ENCODE assay signal across 32 cellular contexts in the genomic region with DNA sequence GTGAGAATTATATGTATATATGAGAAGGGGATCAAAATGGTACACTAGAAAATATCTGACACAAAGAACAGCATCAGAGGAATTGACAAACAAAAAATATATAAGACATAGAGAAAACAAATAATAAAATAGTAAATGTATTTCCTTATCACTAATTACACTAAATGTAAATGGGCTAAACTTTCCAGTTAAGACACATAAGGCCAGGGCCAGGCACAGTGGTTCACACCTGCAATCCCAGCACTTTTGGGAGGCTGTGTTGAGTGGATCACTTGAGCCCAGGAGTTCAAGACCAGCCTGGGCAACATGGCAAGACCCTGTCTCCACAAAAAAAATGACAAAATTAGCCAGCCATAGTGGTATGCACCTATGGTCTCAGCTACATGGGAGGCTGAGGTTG.
"Had no signal": no experiment of that assay in that cellular context is flagged by ENCODE, and none has a peak within 500 bp of the region (broad histone marks: within the 10 kb centered on the region; RNA-seq: fewer than 3 reads in every experiment).

No MANE protein-coding gene starts in this region.

- H3K27ac ChIP-seq: brain microvascular endothelial cell, coronary artery, epithelial cell of prostate, esophagus squamous epithelium, gastroesophageal sphincter, heart right ventricle, WERI-Rb-1 had no signal

- DNase-seq: activated CD4-positive, alpha-beta memory T cell treated with anti-CD3 and anti-CD28 coated beads, Interleukin-2, amount 10 ng/mL, durations not matched to agents 7 days and 5 days; activated CD4-positive, alpha-beta T cell treated with anti-CD3 and anti-CD28 coated beads for 1 hour; activated CD4-positive, alpha-beta T cell treated with anti-CD3 and anti-CD28 coated beads for 4 hours; activated CD4-positive, alpha-beta T cell treated with anti-CD3 and anti-CD28 coated beads, Interleukin-2, amount 10 ng/mL, durations not matched to agents 7 days and 5 days; activated CD4-positive, alpha-beta T cell treated with anti-CD3 and anti-CD28 coated beads, Interleukin-2, amount 50 U/mL, for 4 hours; activated CD8-positive, alpha-beta memory T cell treated with anti-CD3 and anti-CD28 coated beads, Interleukin-2, amount 50 U/mL, for 48 hours; activated gamma-delta T cell; activated naive CD4-positive, alpha-beta T cell; activated naive CD4-positive, alpha-beta T cell treated with anti-CD3 and anti-CD28 coated beads, Interleukin-2, amount 10 ng/mL, durations not matched to agents 7 days and 5 days; activated naive CD8-positive, alpha-beta T cell treated with anti-CD3 and anti-CD28 coated beads, Interleukin-2, amount 10 ng/mL, durations not matched to agents 7 days and 5 days; activated T-cell treated with anti-CD3 and anti-CD28 coated beads for 4 hours; activated T-cell treated with anti-CD3 and anti-CD28 coated beads, Interleukin-2, amount 50 U/mL, for 24 hours; activated T-cell treated with anti-CD3 and anti-CD28 coated beads, Interleukin-2, amount 50 U/mL, for 72 hours; amniotic stem cell; anterior cingulate cortex; brain microvascular endothelial cell; effector CD4-positive, alpha-beta T cell; effector memory CD8-positive, alpha-beta T cell; esophagus squamous epithelium; foreskin melanocyte; heart right ventricle; T-helper 1 cell; T-helper 17 cell; T1000; WERI-Rb-1 had no signal

- H3K4me3 ChIP-seq: coronary artery, esophagus squamous epithelium, gastroesophageal sphincter, heart right ventricle had no signal

- ATAC-seq: activated naive CD4-positive, alpha-beta T cell treated with anti-CD3 and anti-CD28 coated beads, Interleukin-2, amount 50 U/mL, for 72 hours; activated T-cell treated with anti-CD3 and anti-CD28 coated beads, Interleukin-2, amount 50 U/mL, for 72 hours; effector memory CD8-positive, alpha-beta T cell; gastroesophageal sphincter; heart right ventricle; T-helper 17 cell had no signal

- H3K27me3 ChIP-seq: brain microvascular endothelial cell, esophagus squamous epithelium, gastroesophageal sphincter, heart right ventricle had no signal

- H3K36me3 ChIP-seq: brain microvascular endothelial cell, WERI-Rb-1 had no signal

- FAIRE-seq: astrocyte, bronchial epithelial cell, endothelial cell of umbilical vein had no signal
